In genomic region chr18:49573835-49574234, GRCh38 we compare ENCODE assay signal across 18 cellular contexts. TPM values are rescaled to one million over a fixed set of nuclear protein-coding genes. Genes with fewer than 3 reads are reported as not detected.
DNase-seq lines count a peak whose midpoint lies in the region; ATAC-seq and TF ChIP-seq lines count a peak whose summit lies in the region.
"Had no signal": no experiment of that assay in that cellular context is flagged by ENCODE, and none has a peak within 500 bp of the region (broad histone marks: within the 10 kb centered on the region; RNA-seq: fewer than 3 reads in every experiment).

No MANE protein-coding gene starts in this region.

- intact Hi-C loops in thyroid gland (cut with DNase I) (no loop called here), Right ventricle myocardium superior (cut with DNase I) (no loop called here)

- peaks cover 31% of the 10 kb centered on the region for H3K36me3 Mint-ChIP-seq in GM23338 (ENCODE audit: low read depth)
- peaks cover 14% of the 10 kb centered on the region for H3K36me3 Mint-ChIP-seq in endodermal cell (ENCODE audit: low read depth)
- peaks cover 44% of the 10 kb centered on the region for H3K36me3 Mint-ChIP-seq in nephron progenitor cell (ENCODE audit: low read depth)
- H3K36me3 Mint-ChIP-seq: CD4-positive, alpha-beta memory T cell had no signal

- H3K27me3 ChIP-seq in GM23338 (ENCODE audit: insufficient read depth): no peaks in the 10 kb centered on the region
- no peaks in the 10 kb centered on the region for H3K27me3 ChIP-seq in endodermal cell (ENCODE audit: control insufficient read depth, insufficient read depth, low read length, poor library complexity, severe bottlenecking)
- no peaks in the 10 kb centered on the region for H3K27me3 ChIP-seq in thyroid gland

- H3K9me3 ChIP-seq in endodermal cell (ENCODE audit: control insufficient read depth, low read length) (no peaks in the 10 kb centered on the region), thyroid gland (no peaks in the 10 kb centered on the region)
- H3K9me3 ChIP-seq: A549 had no signal

- H4K20me1 ChIP-seq in GM23338 (replicated peaks; ENCODE audit: insufficient read depth): 0 out of 2 replicates have a peak, but pooled peaks cover 5% of the 10 kb centered on the region

- no peak for TF ChIP-seq CTCF in GM23338 (conservative IDR thresholded peaks at IDR 0.05; ENCODE audit: low read depth in 2 of 2)
- TF ChIP-seq CTCF in endodermal cell (conservative IDR thresholded peaks at IDR 0.05): no peak
- TF ChIP-seq CTCF in nephron progenitor cell (IDR thresholded peaks at IDR 0.05): no peak
- no peak for TF ChIP-seq CTCF in thyroid gland (IDR thresholded peaks at IDR 0.05)
- TF ChIP-seq CTCF in GM13977 (IDR thresholded peaks at IDR 0.05; ENCODE audit: extremely low read depth, insufficient read depth, missing control alignments): no peak

- H3K4me1 Mint-ChIP-seq in GM23338: no peaks in the 10 kb centered on the region
- no peaks in the 10 kb centered on the region for H3K4me1 Mint-ChIP-seq in endodermal cell
- peaks cover 21% of the 10 kb centered on the region for H3K4me1 Mint-ChIP-seq in nephron progenitor cell
- H3K4me1 Mint-ChIP-seq: CD4-positive, alpha-beta memory T cell had no signal

- H3K36me3 ChIP-seq in GM23338 (ENCODE audit: insufficient read depth) (peaks cover 9% of the 10 kb centered on the region; the same call in 1 of the 2 replicates), endodermal cell (ENCODE audit: control insufficient read depth, insufficient read depth, low read length) (peaks cover 3% of the 10 kb centered on the region), thyroid gland (peaks cover 16 to 74% of the 10 kb centered on the region in 2 donors)

- H3F3A ChIP-seq in GM23338 (replicated peaks; ENCODE audit: low read depth): no peaks in the 10 kb centered on the region

- no peak for TF ChIP-seq POLR2A in thyroid gland (IDR thresholded peaks at IDR 0.05)

- 0 out of 2 replicates have a peak overlapping the region, but pooled peaks have one; percentile 15 for H3K27ac ChIP-seq in GM23338 (ENCODE audit: low read depth)
- H3K27ac ChIP-seq in endodermal cell (ENCODE audit: low read depth, low read length): peak overlapping the region; percentile 97
- H3K27ac ChIP-seq in thyroid gland: peak overlapping the region in 2 of 3 donors; percentile 33 to 61
- H3K27ac ChIP-seq: A549 had no signal

- no peaks in the 10 kb centered on the region for H3K9me2 ChIP-seq in GM23338 (ENCODE audit: insufficient read depth)

- no peak overlapping the region for H3K27ac Mint-ChIP-seq in GM23338
- no peak overlapping the region for H3K27ac Mint-ChIP-seq in endodermal cell
- peak overlapping the region; percentile 89 for H3K27ac Mint-ChIP-seq in nephron progenitor cell
- H3K27ac Mint-ChIP-seq: CD4-positive, alpha-beta memory T cell had no signal

- H2AFZ ChIP-seq in GM23338: no peak overlapping the region

- H3K27me3 Mint-ChIP-seq in GM23338 (ENCODE audit: insufficient read depth, low read depth, poor library complexity): no peaks in the 10 kb centered on the region
- H3K27me3 Mint-ChIP-seq in endodermal cell (ENCODE audit: insufficient read depth): no peaks in the 10 kb centered on the region
- H3K27me3 Mint-ChIP-seq in nephron progenitor cell (ENCODE audit: low read depth, poor library complexity): peaks cover 4% of the 10 kb centered on the region

- DNase-seq in GM23338 (ENCODE audit: low spot score) (no peak), endodermal cell (no peak), nephron progenitor cell (no peak), thyroid gland (no peak), GM13977 (ENCODE audit: low spot score) (no peak), NCI-H128 (lab: John Stamatoyannopoulos, UW; ENCODE audit: unreplicated experiment) (no peak), Right ventricle myocardium superior (no peak)
- DNase-seq in activated CD4-positive, alpha-beta T cell treated with anti-CD3 and anti-CD28 coated beads for 48 hours: no peak
- DNase-seq: 8988T; ACHN; Calu3; CD4-positive, alpha-beta memory T cell; COR-L47; DMS53; DMS79 treated with DMSO at 0.1 percent for 48 hours; H7; HCEC 1CT had no signal

- ATAC-seq in GM23338 (no peak), Right ventricle myocardium superior (ENCODE audit: poor library complexity) (no peak)
- ATAC-seq: A549 had no signal

- H3K4me2 ChIP-seq in GM23338: no peak overlapping the region
- H3K4me2 ChIP-seq: A549 had no signal

- in situ Hi-C loops in GM13977 (cut with MboI; ENCODE audit: low pct_unique_long_range_greater_than_20kb, low sequenced_read_pairs, unreplicated experiment): no loop called here

- H3K4me3 ChIP-seq in GM23338 (no peak overlapping the region), endodermal cell (ENCODE audit: low read length) (no peak overlapping the region), thyroid gland (replicated peaks in 1 of 3) (no peak overlapping the region)
- H3K4me3 ChIP-seq: A549 had no signal

- H3K4me1 ChIP-seq in GM23338 (ENCODE audit: insufficient read depth) (no peaks in the 10 kb centered on the region), endodermal cell (ENCODE audit: control insufficient read depth, insufficient read depth, low read length) (no peaks in the 10 kb centered on the region), thyroid gland (peaks cover 19 to 42% of the 10 kb centered on the region in 2 donors)
- H3K4me1 ChIP-seq: A549 had no signal

- no peak overlapping the region for H3K9ac ChIP-seq in endodermal cell (ENCODE audit: extremely low read depth, low read length, poor library complexity, severe bottlenecking)

- H3K9me3 Mint-ChIP-seq in GM23338 (no peaks in the 10 kb centered on the region), endodermal cell (peaks cover 2% of the 10 kb centered on the region), nephron progenitor cell (no peaks in the 10 kb centered on the region)
- H3K9me3 Mint-ChIP-seq: CD4-positive, alpha-beta memory T cell had no signal

- WGBS in endodermal cell (ENCODE audit: insufficient coverage in 1 of 2, insufficient read length in 1 of 2), 2 experiments: 96 to 100% methylated on average over 1 to 2 of the region's 2 CpGs
- 33 to 67% methylated on average over 1 to 2 of the region's 2 CpGs for WGBS in thyroid gland, 2 donors

- no peak overlapping the region for H3K4me3 Mint-ChIP-seq in GM23338
- no peak overlapping the region for H3K4me3 Mint-ChIP-seq in endodermal cell
- H3K4me3 Mint-ChIP-seq in nephron progenitor cell: no peak overlapping the region
- H3K4me3 Mint-ChIP-seq: CD4-positive, alpha-beta memory T cell had no signal

- H3K79me2 ChIP-seq in GM23338 (replicated peaks; ENCODE audit: insufficient read depth): no peaks in the 10 kb centered on the region

TF ChIP-seq in GM23338, 12 proteins besides CTCF, POLR2A, EP300 and RAD21:
- TF ChIP-seq ETS1 (IDR thresholded peaks at IDR 0.05) (no peak), STAT1 (IDR thresholded peaks at IDR 0.05; ENCODE audit: unreplicated experiment) (no peak), ZNF331 (CRISPR knock-in tag; IDR thresholded peaks at IDR 0.05; ENCODE audit: low read depth) (no peak), POLR2AphosphoS5 (IDR thresholded peaks at IDR 0.05; ENCODE audit: low read depth) (no peak), JUNB (IDR thresholded peaks at IDR 0.05; ENCODE audit: unreplicated experiment) (no peak), EZH2 (IDR thresholded peaks at IDR 0.05; ENCODE audit: low read depth, unreplicated experiment) (no peak), REST (IDR thresholded peaks at IDR 0.05; ENCODE audit: unreplicated experiment) (no peak)

RNA-seq across cellular contexts. Expression of gene LIPG, which starts 12.0 kb away (rescaled TPM):
- total RNA-seq in GM23338 (2014; rRNA removed; shearing (Covaris generic)): 17.2 and 17.7 TPM in 2 replicates
- polyA plus RNA-seq in GM23338 (2016; fragmentation: Nextera tagmentation; extraction: Ambion mirVana): 3.3 and 4.9 TPM in 2 replicates
- total RNA-seq in endodermal cell: 1 to 10 TPM; 4.0 to 5.0 TPM
- polyA plus RNA-seq in endodermal cell (2013, experiment 1 of 2): 62.8 TPM
- 54.8 TPM for polyA plus RNA-seq in endodermal cell (2013, experiment 2 of 2)
- 100 to 1,000 TPM; 230 to 981 (median 515) TPM for total RNA-seq in thyroid gland
- total RNA-seq in Right ventricle myocardium superior: 0.19 TPM
- total RNA-seq: CD4-positive, alpha-beta memory T cell had no signal
- polyA plus RNA-seq: CD4-positive, alpha-beta memory T cell had no signal

Comparison
In these comparisons a context has a peak if more than half of its experiments do, and no peak if none do; other contexts are left out.
1. H3K27ac ChIP-seq: peak in every context shown above with its lines; median percentile 97 in endodermal cell; 47 in thyroid gland; 15 in GM23338.
2. RNA of gene LIPG, which starts 12.0 kb away (total RNA-seq): 230 to 981 TPM in thyroid gland; 17.2 to 17.7 TPM in GM23338, 4.0 to 5.0 TPM in endodermal cell and 0.19 TPM in Right ventricle myocardium superior (single experiment); every median in the first group is over 10 times any median in the second.